15 cellular contexts compared by ENCODE assay signal in the genomic region with DNA sequence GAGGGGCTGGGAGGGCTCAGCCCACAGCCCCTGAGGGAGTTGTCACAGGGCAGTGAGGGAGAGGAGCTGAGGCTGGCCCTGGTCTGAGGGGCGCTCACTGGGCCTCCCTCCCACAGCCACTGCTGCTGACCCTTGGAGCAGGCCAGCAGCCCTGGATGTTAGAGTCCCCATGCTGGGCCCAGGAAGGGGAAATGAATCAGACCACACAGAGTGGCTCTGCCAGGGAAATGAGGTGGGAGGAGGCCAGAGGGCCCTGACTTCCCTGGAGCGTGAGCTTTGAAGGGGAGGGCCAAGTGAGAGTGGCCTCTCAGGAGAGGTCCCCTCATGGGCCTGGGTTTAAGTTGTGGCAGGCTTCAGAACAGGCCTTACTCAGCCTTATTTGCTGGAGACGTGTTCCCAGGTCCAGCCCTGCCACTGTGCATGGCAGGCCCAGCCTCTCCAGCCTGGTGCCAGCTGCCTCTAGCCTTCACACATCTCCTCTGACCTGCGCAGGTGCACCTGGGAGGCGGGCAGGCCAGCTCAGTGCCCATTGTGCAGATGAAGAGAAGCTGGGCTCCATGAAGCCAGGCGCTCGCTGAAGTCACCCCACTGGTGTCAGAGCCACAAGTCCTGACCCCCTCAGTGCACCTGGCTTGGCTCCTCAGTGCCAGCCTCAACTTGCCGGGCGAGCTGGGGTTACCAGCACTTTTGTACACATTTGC. TPM values are rescaled to one million over a fixed set of nuclear protein-coding genes. Genes with fewer than 3 reads are reported as not detected.
DNase-seq lines count a peak whose midpoint lies in the region; ATAC-seq and TF ChIP-seq lines count a peak whose summit lies in the region.
"Had no signal": no experiment of that assay in that cellular context is flagged by ENCODE, and none has a peak within 500 bp of the region (broad histone marks: within the 10 kb centered on the region; RNA-seq: fewer than 3 reads in every experiment).

No MANE protein-coding gene starts in this region.

- peak overlapping the region; percentile 13 for H3K27ac ChIP-seq in RWPE1

- DNase-seq in ELR (ENCODE audit: low read depth) (peak; percentile 66), RWPE1 (ENCODE audit: low spot score) (no peak), fibroblast of mammary gland (ENCODE audit: low read depth) (peak; percentile 45), NCI-H69 (lab: John Stamatoyannopoulos, UW) (no peak), NCI-H510A (lab: John Stamatoyannopoulos, UW) (no peak)
- DNase-seq: activated CD4-positive, CD25-positive, alpha-beta regulatory T cell; activated effector memory CD4-positive, alpha-beta T cell treated with Interleukin-2 at 50 U/mL for 16 hours; aorta; DMS 273 treated with DMSO at 0.1 percent for 48 hours; hypothalamus; left colon; NCI-H2107 had no signal

- no peaks in the 10 kb centered on the region for H3K9me3 ChIP-seq in skeletal muscle satellite cell (replicated peaks; ENCODE audit: low read length)

- H3K4me3 ChIP-seq in fibroblast of mammary gland (ENCODE audit: control insufficient read depth, low read depth, low read length) (no peak overlapping the region), skeletal muscle satellite cell (ENCODE audit: low read length) (no peak overlapping the region)

- no peak for ATAC-seq in GM21723 (IDR thresholded peaks at IDR 0.05; ENCODE audit: unreplicated experiment)
- ATAC-seq in GM18517 (IDR thresholded peaks at IDR 0.05; ENCODE audit: unreplicated experiment), result no peak
- ATAC-seq: left colon had no signal

- CTCF ChIA-PET in RWPE1 (lab: Yijun Ruan, JAX), result interaction anchor here (2.2 kb wide), 1 partner anchor 46 kb away, joined by 11 read pairs; no protein-coding TSS in a partner anchor

- POLR2A ChIA-PET in RWPE1 (lab: Yijun Ruan, JAX; ENCODE audit: low non-redundant PET), result interaction anchor here (1.2 kb wide), 1 partner anchor 14 kb away, joined by 4 read pairs; no protein-coding TSS in a partner anchor

- TF ChIP-seq CTCF in RWPE1 (conservative IDR thresholded peaks at IDR 0.05; ENCODE audit: low read depth), result no peak
- no peak for TF ChIP-seq CTCF in fibroblast of mammary gland (conservative IDR thresholded peaks at IDR 0.05; ENCODE audit: control insufficient read depth, insufficient read depth, low read depth, low read length)

- H3K27me3 ChIP-seq in skeletal muscle satellite cell (ENCODE audit: control insufficient read depth, insufficient read depth, low read length), result no peaks in the 10 kb centered on the region

- peaks cover 21% of the 10 kb centered on the region for H3K36me3 ChIP-seq in skeletal muscle satellite cell (ENCODE audit: insufficient read depth, low read length)

- H3K9ac ChIP-seq in skeletal muscle satellite cell (ENCODE audit: low read depth, low read length), result peak overlapping the region; percentile 36

- peaks cover 42% of the 10 kb centered on the region for H3K4me1 ChIP-seq in skeletal muscle satellite cell (ENCODE audit: control insufficient read depth, insufficient read depth, low read length)

- peak overlapping the region; percentile 31 for H3K4me2 ChIP-seq in skeletal muscle satellite cell (ENCODE audit: low read length)

RNA-seq across cellular contexts. Expression of a gene that starts 15.4 kb away (rescaled TPM):
- 13.4 and 14.6 TPM in 2 replicates for total RNA-seq in skeletal muscle satellite cell (2012; rRNA removed)

Comparison
In these comparisons a context has a peak if more than half of its experiments do, and no peak if none do; other contexts are left out.
1. DNase-seq: peak in ELR (single experiment) and fibroblast of mammary gland (single experiment); none in RWPE1 (single experiment), NCI-H69 (single experiment) and NCI-H510A (single experiment).